Comparison of ENCODE assay signal across 22 cellular contexts in the genomic region with DNA sequence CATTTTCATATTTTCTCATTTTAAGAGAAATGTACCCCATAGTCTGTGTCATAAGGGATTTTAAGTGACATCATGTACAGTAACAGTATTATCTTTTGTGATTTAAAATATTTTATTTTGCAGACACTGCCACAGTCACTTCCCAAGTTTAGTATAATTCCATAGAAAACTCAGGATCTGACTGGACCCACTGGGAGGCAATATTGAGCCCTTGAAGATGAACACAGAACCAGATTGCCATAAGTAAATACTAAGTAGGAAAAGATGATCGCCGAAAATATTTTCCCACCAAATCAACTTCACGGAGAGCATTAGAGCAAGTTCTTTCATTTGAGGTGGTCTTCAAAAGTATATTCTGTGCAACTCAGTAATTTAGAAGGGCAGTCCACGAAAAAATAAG. TPM values are rescaled to one million over a fixed set of nuclear protein-coding genes. Genes with fewer than 3 reads are reported as not detected.
DNase-seq lines count a peak whose midpoint lies in the region; ATAC-seq, FAIRE-seq and TF ChIP-seq lines count a peak whose summit lies in the region.
"Had no signal": no experiment of that assay in that cellular context is flagged by ENCODE, and none has a peak within 500 bp of the region (broad histone marks: within the 10 kb centered on the region; RNA-seq: fewer than 3 reads in every experiment).

No MANE protein-coding gene starts in this region.

- no peak for TF ChIP-seq EP300 in HepG2 (IDR thresholded peaks at IDR 0.05; ENCODE audit: low read depth in 2 of 2, low read length in 2 of 2)
- no peak for TF ChIP-seq EP300 in HepG2 (CRISPR knock-in tag; IDR thresholded peaks at IDR 0.05; ENCODE audit: borderline replicate concordance)

- CTCF ChIA-PET in A673 (lab: Charles Lee): no interaction called here
- CTCF ChIA-PET in HepG2 (lab: Yijun Ruan, JAX; ENCODE audit: low intra/inter-chr PET ratio, low total read pairs): no interaction called here

- in situ Hi-C loops in HepG2 (cut with HindIII; ENCODE audit: extremely low pct_ligation_motif_present, low pct_unique_long_range_greater_than_20kb): no loop called here

- 8% methylated on average over 4 of the region's 4 CpGs for WGBS in HepG2 (ENCODE audit: low lambda C conversion rate)

- H3K27me3 ChIP-seq in A673 (replicated peaks; ENCODE audit: insufficient read depth, low read depth, low read length, poor library complexity) (no peaks in the 10 kb centered on the region), HepG2 (ENCODE audit: control insufficient read depth in 1 of 2, insufficient read depth in 2 of 2, low read length in 2 of 2) (no peaks in the 10 kb centered on the region)

- no peak for FAIRE-seq in HepG2 (lab: Jason Lieb, UNC)
- no peak for FAIRE-seq in D721Med (lab: Jason Lieb, UNC)
- FAIRE-seq: GM12891, GM18507 had no signal

- DNase-seq in A673 (ENCODE audit: low spot score) (no peak), LHCN-M2 (ENCODE audit: low read depth) (peak; percentile 46), epithelial cell of proximal tubule (ENCODE audit: low read depth) (no peak), HepG2 (ENCODE audit: low spot score) (no peak), D721Med (ENCODE audit: insufficient read length, low spot score) (no peak), globus pallidus (ENCODE audit: low spot score) (no peak)
- DNase-seq: CD4-positive, alpha-beta memory T cell; EL; H7; HFFc6; IMR-90; NCI-H1105; NCI-H1694; NCI-H510A; NCI-H774 had no signal

- no peaks in the 10 kb centered on the region for H3K36me3 ChIP-seq in A673 (ENCODE audit: insufficient read depth, low read length, poor library complexity, severe bottlenecking)
- H3K36me3 ChIP-seq in HepG2 (replicated peaks in 1 of 2; ENCODE audit: control insufficient read depth in 1 of 2, insufficient read depth in 2 of 2, low read length in 2 of 2): no peaks in the 10 kb centered on the region

- TF ChIP-seq POLR2A in HepG2 (IDR thresholded peaks at IDR 0.05; ENCODE audit: insufficient read depth in 1 of 2, low read depth in 2 of 2, low read length in 2 of 2): no peak

- TF ChIP-seq RAD21 in HepG2 (CRISPR knock-in tag; IDR thresholded peaks at IDR 0.05): no peak

- no peak overlapping the region for H3K4me2 ChIP-seq in HepG2 (ENCODE audit: low read depth, low read length)

- peaks cover 25% of the 10 kb centered on the region for H3K4me1 ChIP-seq in A673 (ENCODE audit: insufficient read depth, low read length, poor library complexity, severe bottlenecking)
- no peaks in the 10 kb centered on the region for H3K4me1 ChIP-seq in HepG2 (ENCODE audit: insufficient read depth, low read length)

- intact Hi-C loops in A673 (cut with micrococcal nuclease; ENCODE audit: unreplicated experiment): no loop called here
- intact Hi-C loops in HepG2 (cut with micrococcal nuclease; ENCODE audit: unreplicated experiment): no loop called here

- no peak overlapping the region for H2AFZ ChIP-seq in HepG2 (ENCODE audit: low read length)

- TF ChIP-seq CTCF in A673 (conservative IDR thresholded peaks at IDR 0.05; ENCODE audit: low read depth, low read length) (0 out of 2 replicates have a peak, but pooled peaks have one; percentile 11), epithelial cell of proximal tubule (conservative IDR thresholded peaks at IDR 0.05; ENCODE audit: low read depth, low read length) (peak; percentile 61), HepG2 (CRISPR knock-in tag; IDR thresholded peaks at IDR 0.05) (no peak), D721Med (IDR thresholded peaks at IDR 0.05; ENCODE audit: insufficient read depth, missing control alignments) (no peak)

- H3K79me2 ChIP-seq in HepG2 (ENCODE audit: insufficient read depth, low read length): no peaks in the 10 kb centered on the region

- H3K27ac ChIP-seq in A673 (ENCODE audit: low read depth, low read length, poor library complexity, severe bottlenecking) (no peak overlapping the region), HepG2 (ENCODE audit: extremely low read length, insufficient read depth, low read length) (no peak overlapping the region)
- H3K27ac ChIP-seq: 22Rv1 had no signal

- no peak for ATAC-seq in HepG2
- no peak for ATAC-seq in HG02970 (IDR thresholded peaks at IDR 0.05; ENCODE audit: low FRiP score, unreplicated experiment)
- ATAC-seq in GM19397 (IDR thresholded peaks at IDR 0.05; ENCODE audit: unreplicated experiment): no peak

- no TSS peak for BruUV-seq in A673 (replicated peaks; lab: Mats Ljungman, UMichigan)
- BruUV-seq in HepG2 (replicated peaks; lab: Mats Ljungman, UMichigan): no TSS peak

- H4K20me1 ChIP-seq in HepG2 (ENCODE audit: insufficient read depth, low read length): no peaks in the 10 kb centered on the region

- H3K9me3 ChIP-seq in A673 (ENCODE audit: low read depth, low read length, poor library complexity, severe bottlenecking) (no peaks in the 10 kb centered on the region), HepG2 (ENCODE audit: low read length) (no peaks in the 10 kb centered on the region)

- H3K9ac ChIP-seq in HepG2 (ENCODE audit: insufficient read depth, low read depth, low read length): no peak overlapping the region

- H3K4me3 ChIP-seq in A673 (ENCODE audit: low read depth, low read length, poor library complexity, severe bottlenecking) (no peak overlapping the region), epithelial cell of proximal tubule (ENCODE audit: low read depth, low read length) (no peak overlapping the region), HepG2 (replicated peaks in 1 of 3; ENCODE audit: insufficient read depth in 1 of 3, low read depth in 2 of 3, low read length in 3 of 3) (no peak overlapping the region)

- POLR2A ChIA-PET in A673 (lab: Charles Lee; ENCODE audit: low non-redundant PET): no interaction called here
- POLR2A ChIA-PET in HepG2 (lab: Yijun Ruan, JAX): no interaction called here

TF ChIP-seq in HepG2, 621 proteins besides CTCF, POLR2A, EP300 and RAD21 (continues in another document):
- TF ChIP-seq NFAT5 (CRISPR knock-in tag; IDR thresholded peaks at IDR 0.05) (no peak), CBX1 (IDR thresholded peaks at IDR 0.05; ENCODE audit: low read depth) (no peak), SETDB1 (CRISPR knock-in tag; IDR thresholded peaks at IDR 0.05; ENCODE audit: borderline replicate concordance) (no peak)

RNA-seq across cellular contexts. Expression of gene PKHD1, which starts 17.6 kb away (rescaled TPM):
- total RNA-seq in A673 (2021) (0.31 and 0.43 TPM in 2 replicates), LHCN-M2 (2014; rRNA removed) (under 0.01 and 0.11 TPM in 2 replicates), epithelial cell of proximal tubule (1.7 and 1.9 TPM in 2 replicates), HepG2 (2016; rRNA removed; fragmentation: Illumina TruSeq; extraction: Trizol) (0.10 and 0.13 TPM in 2 replicates)
- polyA plus RNA-seq in LHCN-M2 (2012): under 0.01 TPM
- under 0.01 and 0.10 TPM in 2 replicates for total RNA-seq in HepG2 (2016; cell fraction: cytosol; rRNA removed; fragmentation: Illumina TruSeq; extraction: Trizol; ENCODE audit: low read depth)
- total RNA-seq in HepG2 (2016; cell fraction: insoluble cytoplasmic fraction; rRNA removed; fragmentation: Illumina TruSeq; extraction: Trizol): 0.03 and 0.15 TPM in 2 replicates
- total RNA-seq in HepG2 (2016; cell fraction: membrane; rRNA removed; fragmentation: Illumina TruSeq; extraction: Trizol): 0.07 and 0.09 TPM in 2 replicates
- total RNA-seq in HepG2 (2016; cell fraction: nucleus; rRNA removed; fragmentation: Illumina TruSeq; extraction: Trizol): 0.31 and 0.43 TPM in 2 replicates
- 0.01 TPM in 2 replicates for polyA plus RNA-seq in HepG2 (2011; rRNA removed)
- polyA plus RNA-seq in HepG2 (2011; cell fraction: cytosol; rRNA removed): under 0.01 and 0.01 TPM in 2 replicates
- 0.03 TPM in 2 replicates for polyA plus RNA-seq in HepG2 (2011; cell fraction: nucleus; rRNA removed)
- 0.01 and 0.04 TPM in 2 replicates for polyA plus RNA-seq in HepG2 (2012)
- polyA plus RNA-seq in HepG2 (2016; cell fraction: cytosol; fragmentation: Illumina TruSeq; extraction: Trizol; ENCODE audit: low read depth): not detected in 2 replicates
- polyA plus RNA-seq in HepG2 (2016; cell fraction: insoluble cytoplasmic fraction; fragmentation: Illumina TruSeq; extraction: Trizol; ENCODE audit: low read depth): 0.03 TPM in 1 of 2 replicates, not detected in the other
- polyA plus RNA-seq in HepG2 (2016; cell fraction: membrane; fragmentation: Illumina TruSeq; extraction: Trizol; ENCODE audit: low read depth): not detected in 2 replicates
- polyA plus RNA-seq in HepG2 (2016; cell fraction: nucleus; fragmentation: Illumina TruSeq; extraction: Trizol; ENCODE audit: insufficient read depth, low read depth): 0.07 and 0.16 TPM in 2 replicates
- polyA minus RNA-seq in HepG2 (2011; rRNA and poly(A)+ RNA removed; ENCODE audit: low replicate concordance): 0.02 TPM in 1 of 2 replicates, not detected in the other
- polyA minus RNA-seq in HepG2 (2011; cell fraction: cytosol; rRNA and poly(A)+ RNA removed): not detected in 2 replicates
- 0.12 and 0.13 TPM in 2 replicates for polyA minus RNA-seq in HepG2 (2011; cell fraction: nucleus; rRNA and poly(A)+ RNA removed)
- total RNA-seq: CD4-positive, alpha-beta memory T cell; HFFc6; HT1080; IMR-90 had no signal
- polyA plus RNA-seq: BJ; CD4-positive, alpha-beta memory T cell; IMR-90 had no signal

Comparison
In these comparisons a context has a peak if more than half of its experiments do, and no peak if none do; other contexts are left out.
1. CTCF ChIP-seq: peak in A673 (single experiment) and epithelial cell of proximal tubule (single experiment); none in HepG2 (single experiment) and D721Med (single experiment).